Comparison of ENCODE assay signal across 13 cellular contexts in the genomic region with DNA sequence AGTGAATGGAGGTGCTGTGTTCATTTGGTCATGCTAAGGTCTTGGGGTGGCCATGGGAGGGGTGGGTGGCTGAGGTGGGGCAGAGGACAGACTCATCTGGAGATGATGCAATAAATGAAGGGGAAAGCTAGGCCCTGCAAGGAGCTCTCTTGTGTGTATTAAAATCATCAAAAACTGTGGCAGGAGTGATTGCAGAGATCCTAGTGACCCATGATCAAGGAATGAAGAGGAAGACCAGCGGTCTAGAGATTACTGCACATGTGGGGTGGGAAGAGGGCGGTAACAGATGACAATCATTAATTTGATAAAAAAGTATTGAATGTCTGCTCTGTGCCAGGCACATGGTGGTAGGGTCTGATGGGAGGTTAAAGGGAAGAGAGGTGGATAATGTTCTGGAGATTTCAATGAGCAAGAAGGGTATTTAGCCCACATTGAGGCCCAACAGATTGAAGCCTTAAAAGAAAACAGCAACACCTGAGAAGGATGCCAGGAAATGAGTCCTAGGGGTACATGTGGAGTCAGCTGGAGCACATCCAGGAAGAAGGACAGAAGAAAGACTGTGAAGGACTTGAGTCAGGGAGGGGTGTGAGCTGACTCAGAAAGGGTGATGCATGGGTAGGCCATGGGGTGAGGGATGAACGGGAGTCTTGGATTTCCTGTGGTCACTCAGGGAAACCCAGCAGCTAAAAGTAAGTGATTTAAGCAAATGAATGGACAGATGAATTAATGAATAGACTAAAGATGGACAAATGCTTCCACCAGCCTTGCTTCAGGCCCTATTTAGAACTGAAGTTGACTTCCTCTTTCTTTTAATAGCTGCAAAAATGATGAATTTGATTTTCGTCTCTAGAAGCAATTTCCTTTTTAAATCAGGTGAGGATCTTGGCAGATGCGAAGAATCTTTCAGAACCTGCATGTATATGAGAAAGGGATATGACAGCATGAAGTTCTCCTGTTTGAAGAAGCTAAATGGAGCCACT.
DNase-seq lines count a peak whose midpoint lies in the region; FAIRE-seq and TF ChIP-seq lines count a peak whose summit lies in the region.
"Had no signal": no experiment of that assay in that cellular context is flagged by ENCODE, and none has a peak within 500 bp of the region (broad histone marks: within the 10 kb centered on the region; RNA-seq: fewer than 3 reads in every experiment).

No MANE protein-coding gene starts in this region.

- no peak for TF ChIP-seq CTCF in Calu3 (IDR thresholded peaks at IDR 0.05; ENCODE audit: unreplicated experiment)
- no peak for TF ChIP-seq CTCF in astrocyte (IDR thresholded peaks at IDR 0.05; ENCODE audit: insufficient read depth, low read depth, low read length)
- TF ChIP-seq CTCF in kidney epithelial cell (IDR thresholded peaks at IDR 0.05; ENCODE audit: insufficient read depth, low read length, poor library complexity, severe bottlenecking) = no peak
- TF ChIP-seq CTCF in adrenal gland (IDR thresholded peaks at IDR 0.05) = no peak

- peak; percentile 92 for FAIRE-seq in astrocyte (lab: Jason Lieb, UNC)

- CTCF ChIA-PET in Calu3 (lab: Charles Lee) = interaction anchor here (0.7 to 2.1 kb wide), 9 partner anchors 11 to 1606 kb away, joined by 3 to 7 read pairs (median 4); partner anchors contain the start of gene IGFBP3

- H4K91ac ChIP-seq in trophoblast cell (ENCODE audit: low read depth, low read length) = no peak overlapping the region

- H4K20me1 ChIP-seq in astrocyte (ENCODE audit: insufficient read depth, low read length) = no peaks in the 10 kb centered on the region

- H3K23ac ChIP-seq in trophoblast cell (ENCODE audit: low read length) = no peak overlapping the region

- WGBS in adrenal gland, 4 donors = 55 to 60% (median 60%) methylated on average over 5 of the region's 5 CpGs
- no CpG with 5 or more reads among the region's 5 CpGs for WGBS in trophoblast cell (ENCODE audit: extremely low coverage, insufficient coverage, insufficient read length)

- H3K79me2 ChIP-seq in astrocyte (ENCODE audit: insufficient read depth, low read length) = no peaks in the 10 kb centered on the region
- no peaks in the 10 kb centered on the region for H3K79me2 ChIP-seq in trophoblast cell (ENCODE audit: control insufficient read depth, insufficient read depth, low read length, poor library complexity)

- no peak for TF ChIP-seq POLR2A in adrenal gland (IDR thresholded peaks at IDR 0.05)

- H3K9ac ChIP-seq in astrocyte (ENCODE audit: low read length) (no peak overlapping the region), trophoblast cell (ENCODE audit: low read length) (no peak overlapping the region)

- no peak overlapping the region for H2AK5ac ChIP-seq in trophoblast cell (ENCODE audit: low read length)

- peaks cover 2% of the 10 kb centered on the region for H3K79me1 ChIP-seq in trophoblast cell (ENCODE audit: low read length)

- H3K27me3 Mint-ChIP-seq in Calu3 (ENCODE audit: unreplicated experiment) = no peaks in the 10 kb centered on the region
- no peaks in the 10 kb centered on the region for H3K27me3 Mint-ChIP-seq in astrocyte (ENCODE audit: low read depth, unreplicated experiment)
- H3K27me3 Mint-ChIP-seq: effector memory CD8-positive, alpha-beta T cell had no signal

- H3K4me3 ChIP-seq in astrocyte (ENCODE audit: insufficient read depth, low read depth, low read length) = no peak overlapping the region
- no peak overlapping the region for H3K4me3 ChIP-seq in kidney epithelial cell (ENCODE audit: low read depth, low read length)
- H3K4me3 ChIP-seq in adrenal gland = no peak overlapping the region
- no peak overlapping the region for H3K4me3 ChIP-seq in trophoblast cell (ENCODE audit: low read depth, low read length)
- H3K4me3 ChIP-seq: smooth muscle cell had no signal

- intact Hi-C loops in Calu3 (cut with micrococcal nuclease; ENCODE audit: unreplicated experiment) = loop anchor here (10.0 kb wide), 1 partner anchor 201 kb away; no protein-coding TSS in a partner anchor
- intact Hi-C loops in adrenal gland (cut with DNase I) = no loop called here

- H3K4me1 Mint-ChIP-seq in Calu3 (ENCODE audit: low read depth, unreplicated experiment) (peaks cover 33% of the 10 kb centered on the region), astrocyte (ENCODE audit: low read depth, unreplicated experiment) (peaks cover 19% of the 10 kb centered on the region)

- no peak overlapping the region for H4K12ac ChIP-seq in trophoblast cell (ENCODE audit: low read depth, low read length)

- H3K4me1 ChIP-seq in astrocyte (ENCODE audit: insufficient read depth, low read length) = peaks cover 15% of the 10 kb centered on the region
- no peaks in the 10 kb centered on the region for H3K4me1 ChIP-seq in adrenal gland (replicated peaks in 1 of 2)
- H3K4me1 ChIP-seq in trophoblast cell (ENCODE audit: control insufficient read depth in 1 of 2, insufficient read depth in 2 of 2, low read length in 2 of 2) = peaks cover 0 to 3% of the 10 kb centered on the region in 2 experiments

- no peaks in the 10 kb centered on the region for H3K9me3 Mint-ChIP-seq in Calu3 (ENCODE audit: low read depth, unreplicated experiment)
- peaks cover 3% of the 10 kb centered on the region for H3K9me3 Mint-ChIP-seq in astrocyte (ENCODE audit: unreplicated experiment)

- no TSS peak for BruUV-seq in Calu3 (replicated peaks; lab: Mats Ljungman, UMichigan)

- H3K4me3 Mint-ChIP-seq in Calu3 (ENCODE audit: low read depth, unreplicated experiment) (peak overlapping the region; percentile 0), astrocyte (ENCODE audit: unreplicated experiment) (peak overlapping the region; percentile 8)
- H3K4me3 Mint-ChIP-seq: effector memory CD8-positive, alpha-beta T cell had no signal

- H2BK120ac ChIP-seq in trophoblast cell (ENCODE audit: insufficient read depth, low read length, poor library complexity) = no peak overlapping the region

- peak; percentile 76 for DNase-seq in Calu3
- DNase-seq in LoVo (ENCODE audit: low spot score) = peak; percentile 56
- peak; percentile 93 for DNase-seq in astrocyte (ENCODE audit: low read depth)
- DNase-seq in kidney epithelial cell (ENCODE audit: low read depth) = peak; percentile 82
- no peak for DNase-seq in adrenal gland
- DNase-seq in NCI-H2081 treated with DMSO at 0.1 percent for 48 hours (lab: John Stamatoyannopoulos, UW) = no peak
- DNase-seq in mucosa of gallbladder (ENCODE audit: low spot score) = no peak
- DNase-seq in trophoblast cell = no peak
- DNase-seq: effector memory CD8-positive, alpha-beta T cell; NCI-H1436; T-helper 9 cell had no signal

- H3K36me3 Mint-ChIP-seq in Calu3 (ENCODE audit: insufficient read depth, unreplicated experiment) = peaks cover 5% of the 10 kb centered on the region
- H3K36me3 Mint-ChIP-seq in astrocyte (ENCODE audit: low read depth, unreplicated experiment) = no peaks in the 10 kb centered on the region

- H3K27ac Mint-ChIP-seq in Calu3 (ENCODE audit: unreplicated experiment) (peak overlapping the region; percentile 60), astrocyte (ENCODE audit: unreplicated experiment) (no peak overlapping the region)
- H3K27ac Mint-ChIP-seq: effector memory CD8-positive, alpha-beta T cell had no signal

- no peaks in the 10 kb centered on the region for H3K36me3 ChIP-seq in astrocyte (ENCODE audit: insufficient read depth, low read length)
- H3K36me3 ChIP-seq in kidney epithelial cell (ENCODE audit: control insufficient read depth, insufficient read depth, low read length) = no peaks in the 10 kb centered on the region
- H3K36me3 ChIP-seq in adrenal gland (replicated peaks in 1 of 2) = no peaks in the 10 kb centered on the region
- no peaks in the 10 kb centered on the region for H3K36me3 ChIP-seq in trophoblast cell (ENCODE audit: control insufficient read depth in 1 of 2, insufficient read depth in 2 of 2, low read length in 2 of 2)

- peak overlapping the region; percentile 28 for H3K27ac ChIP-seq in astrocyte (ENCODE audit: low read depth, low read length)
- H3K27ac ChIP-seq in adrenal gland = no peak overlapping the region
- H3K27ac ChIP-seq in trophoblast cell (ENCODE audit: low read depth, low read length) = no peak overlapping the region
- H3K27ac ChIP-seq: HL-60 had no signal

- no peak overlapping the region for H4K8ac ChIP-seq in trophoblast cell (ENCODE audit: low read depth, low read length)

- H2AFZ ChIP-seq in astrocyte (ENCODE audit: low read depth, low read length) (no peak overlapping the region), trophoblast cell (ENCODE audit: insufficient read depth, low read length, poor library complexity) (no peak overlapping the region)

- no peak overlapping the region for H3K14ac ChIP-seq in trophoblast cell (ENCODE audit: low read length)

- H2BK12ac ChIP-seq in trophoblast cell (ENCODE audit: low read length) = no peak overlapping the region

- H3K27me3 ChIP-seq in astrocyte (ENCODE audit: insufficient read depth, low read length) = no peaks in the 10 kb centered on the region
- H3K27me3 ChIP-seq in kidney epithelial cell (ENCODE audit: control insufficient read depth, insufficient read depth, low read length) = no peaks in the 10 kb centered on the region
- no peaks in the 10 kb centered on the region for H3K27me3 ChIP-seq in adrenal gland
- no peaks in the 10 kb centered on the region for H3K27me3 ChIP-seq in trophoblast cell (ENCODE audit: insufficient read depth, low read length)

- no peak overlapping the region for H3K4ac ChIP-seq in trophoblast cell (ENCODE audit: low read depth, low read length)

- no peak overlapping the region for H2BK5ac ChIP-seq in trophoblast cell (ENCODE audit: low read depth, low read length, poor library complexity)

- H3K4me2 ChIP-seq in astrocyte (ENCODE audit: low read length) = peak overlapping the region; percentile 37
- no peak overlapping the region for H3K4me2 ChIP-seq in trophoblast cell (ENCODE audit: low read length)
- H3K4me2 ChIP-seq: smooth muscle cell had no signal

- no peak overlapping the region for H3K18ac ChIP-seq in trophoblast cell (ENCODE audit: low read length)

- no peaks in the 10 kb centered on the region for H3K9me3 ChIP-seq in astrocyte (ENCODE audit: insufficient read depth, low read depth, low read length)
- no peaks in the 10 kb centered on the region for H3K9me3 ChIP-seq in adrenal gland (replicated peaks in 1 of 3)
- peaks cover 6% of the 10 kb centered on the region for H3K9me3 ChIP-seq in trophoblast cell (ENCODE audit: insufficient read depth, low read depth, low read length)

Comparison
In these comparisons a context has a peak if more than half of its experiments do, and no peak if none do; other contexts are left out.
1. DNase-seq: peak in Calu3 (single experiment), LoVo (single experiment), astrocyte (single experiment) and kidney epithelial cell (single experiment); none in adrenal gland (0 of 7), NCI-H2081 treated with DMSO at 0.1 percent for 48 hours (single experiment), mucosa of gallbladder (single experiment) and trophoblast cell (0 of 2).